ENCODE assay signal across 1 cellular context in the genomic region with DNA sequence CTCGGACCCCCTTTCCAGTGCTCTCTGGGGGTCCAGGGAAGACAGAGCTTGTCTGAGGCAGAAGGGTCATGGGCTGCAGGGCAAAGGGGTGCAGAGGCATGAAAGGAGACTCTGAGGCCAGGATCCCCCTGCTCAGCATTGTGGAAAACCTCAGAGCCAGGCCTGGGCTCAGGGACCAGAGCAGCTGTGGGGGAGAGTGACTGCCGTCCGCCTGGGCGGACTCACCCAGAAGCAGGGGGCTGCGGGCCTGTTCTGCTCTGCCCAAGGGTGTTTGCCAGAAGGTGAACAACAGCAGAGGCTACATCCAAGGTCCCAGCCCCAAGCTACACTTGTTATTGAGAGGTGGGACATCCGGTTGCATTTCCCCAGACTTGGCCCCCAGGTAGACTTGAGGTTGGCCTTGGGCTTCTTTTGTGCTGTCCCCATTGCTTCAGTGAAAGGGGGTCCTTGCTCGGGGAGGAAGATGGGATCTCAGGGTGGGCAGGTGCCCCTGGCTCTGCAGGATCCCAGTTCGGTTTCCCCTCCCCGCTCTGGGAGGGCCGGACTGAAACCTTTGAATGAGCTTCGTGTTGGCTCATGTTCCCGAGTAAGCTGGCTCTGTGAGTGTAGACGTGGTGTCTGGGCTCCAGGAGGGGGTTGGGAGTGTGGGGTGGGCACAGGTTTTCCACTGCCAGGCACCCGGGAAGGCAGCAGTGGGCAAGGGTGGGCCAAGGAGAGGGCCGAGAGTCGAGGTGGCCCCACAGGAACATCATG.
TF ChIP-seq lines count a peak whose summit lies in the region.

No MANE protein-coding gene starts in this region.

TF ChIP-seq in SK-N-SH, 30 proteins besides CTCF, POLR2A, EP300 and RAD21 (continued from another document):
- TF ChIP-seq, protein P1, sequence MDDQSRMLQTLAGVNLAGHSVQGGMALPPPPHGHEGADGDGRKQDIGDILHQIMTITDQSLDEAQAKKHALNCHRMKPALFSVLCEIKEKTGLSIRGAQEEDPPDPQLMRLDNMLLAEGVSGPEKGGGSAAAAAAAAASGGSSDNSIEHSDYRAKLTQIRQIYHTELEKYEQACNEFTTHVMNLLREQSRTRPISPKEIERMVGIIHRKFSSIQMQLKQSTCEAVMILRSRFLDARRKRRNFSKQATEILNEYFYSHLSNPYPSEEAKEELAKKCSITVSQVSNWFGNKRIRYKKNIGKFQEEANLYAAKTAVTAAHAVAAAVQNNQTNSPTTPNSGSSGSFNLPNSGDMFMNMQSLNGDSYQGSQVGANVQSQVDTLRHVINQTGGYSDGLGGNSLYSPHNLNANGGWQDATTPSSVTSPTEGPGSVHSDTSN (IDR thresholded peaks at IDR 0.05) = no peak
- TF ChIP-seq RCOR1 (IDR thresholded peaks at IDR 0.05; ENCODE audit: low read length) = no peak
- TF ChIP-seq, protein P2, sequence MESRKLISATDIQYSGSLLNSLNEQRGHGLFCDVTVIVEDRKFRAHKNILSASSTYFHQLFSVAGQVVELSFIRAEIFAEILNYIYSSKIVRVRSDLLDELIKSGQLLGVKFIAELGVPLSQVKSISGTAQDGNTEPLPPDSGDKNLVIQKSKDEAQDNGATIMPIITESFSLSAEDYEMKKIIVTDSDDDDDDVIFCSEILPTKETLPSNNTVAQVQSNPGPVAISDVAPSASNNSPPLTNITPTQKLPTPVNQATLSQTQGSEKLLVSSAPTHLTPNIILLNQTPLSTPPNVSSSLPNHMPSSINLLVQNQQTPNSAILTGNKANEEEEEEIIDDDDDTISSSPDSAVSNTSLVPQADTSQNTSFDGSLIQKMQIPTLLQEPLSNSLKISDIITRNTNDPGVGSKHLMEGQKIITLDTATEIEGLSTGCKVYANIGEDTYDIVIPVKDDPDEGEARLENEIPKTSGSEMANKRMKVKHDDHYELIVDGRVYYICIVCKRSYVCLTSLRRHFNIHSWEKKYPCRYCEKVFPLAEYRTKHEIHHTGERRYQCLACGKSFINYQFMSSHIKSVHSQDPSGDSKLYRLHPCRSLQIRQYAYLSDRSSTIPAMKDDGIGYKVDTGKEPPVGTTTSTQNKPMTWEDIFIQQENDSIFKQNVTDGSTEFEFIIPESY (IDR thresholded peaks at IDR 0.05; ENCODE audit: borderline replicate concordance, low read depth) = no peak
